ENCODE assay signal across 10 cellular contexts in genomic region chr4:105215609-105216313, GRCh38.
DNase-seq lines count a peak whose midpoint lies in the region; ATAC-seq lines count a peak whose summit lies in the region.
"Had no signal": no experiment of that assay in that cellular context is flagged by ENCODE, and none has a peak within 500 bp of the region (broad histone marks: within the 10 kb centered on the region; RNA-seq: fewer than 3 reads in every experiment).

No MANE protein-coding gene starts in this region.

- peak overlapping the region; percentile 38 for H3K27ac Mint-ChIP-seq in activated CD8-positive, alpha-beta memory T cell treated with anti-CD3 and anti-CD28 coated beads, Interleukin-2, amount 10 ng/mL, durations not matched to agents 7 days and 5 days
- H3K27ac Mint-ChIP-seq in activated naive CD8-positive, alpha-beta T cell: peak overlapping the region; percentile 52
- H3K27ac Mint-ChIP-seq in stimulated activated memory B cell treated with anti-CD40 and anti-IgM and Interleukin-4, amounts not matched to agents 10 μg/mL and 1 μg/mL and 100 μg/mL, for 72 hours: peak overlapping the region; percentile 22

- no peaks in the 10 kb centered on the region for H3K27me3 Mint-ChIP-seq in activated CD8-positive, alpha-beta memory T cell treated with anti-CD3 and anti-CD28 coated beads, Interleukin-2, amount 10 ng/mL, durations not matched to agents 7 days and 5 days
- no peaks in the 10 kb centered on the region for H3K27me3 Mint-ChIP-seq in activated naive CD8-positive, alpha-beta T cell
- no peaks in the 10 kb centered on the region for H3K27me3 Mint-ChIP-seq in stimulated activated memory B cell treated with anti-CD40 and anti-IgM and Interleukin-4, amounts not matched to agents 10 μg/mL and 1 μg/mL and 100 μg/mL, for 72 hours

- H3K4me3 Mint-ChIP-seq in activated CD8-positive, alpha-beta memory T cell treated with anti-CD3 and anti-CD28 coated beads, Interleukin-2, amount 10 ng/mL, durations not matched to agents 7 days and 5 days: no peak overlapping the region
- H3K4me3 Mint-ChIP-seq in activated naive CD8-positive, alpha-beta T cell: no peak overlapping the region
- H3K4me3 Mint-ChIP-seq in stimulated activated memory B cell treated with anti-CD40 and anti-IgM and Interleukin-4, amounts not matched to agents 10 μg/mL and 1 μg/mL and 100 μg/mL, for 72 hours: no peak overlapping the region

- ATAC-seq in activated CD8-positive, alpha-beta memory T cell treated with anti-CD3 and anti-CD28 coated beads, Interleukin-2, amount 10 ng/mL, durations not matched to agents 7 days and 5 days: peak; percentile 53
- ATAC-seq in HG02884 (IDR thresholded peaks at IDR 0.05; ENCODE audit: unreplicated experiment): peak; percentile 60
- ATAC-seq in stimulated activated memory B cell treated with anti-CD40 and anti-IgM and Interleukin-4, amounts not matched to agents 10 μg/mL and 1 μg/mL and 100 μg/mL, for 72 hours: no peak
- ATAC-seq: HCT116 had no signal

- CTCF ChIA-PET in activated CD8-positive, alpha-beta memory T cell treated with anti-CD3 and anti-CD28 coated beads, Interleukin-2, amount 10 ng/mL, durations not matched to agents 7 days and 5 days (lab: Charles Lee): no interaction called here

- H3K4me1 Mint-ChIP-seq in activated CD8-positive, alpha-beta memory T cell treated with anti-CD3 and anti-CD28 coated beads, Interleukin-2, amount 10 ng/mL, durations not matched to agents 7 days and 5 days: peaks cover 23% of the 10 kb centered on the region
- H3K4me1 Mint-ChIP-seq in activated naive CD8-positive, alpha-beta T cell (ENCODE audit: low read depth): peaks cover 24% of the 10 kb centered on the region
- peaks cover 45% of the 10 kb centered on the region for H3K4me1 Mint-ChIP-seq in stimulated activated memory B cell treated with anti-CD40 and anti-IgM and Interleukin-4, amounts not matched to agents 10 μg/mL and 1 μg/mL and 100 μg/mL, for 72 hours

- H3K9me3 Mint-ChIP-seq in activated CD8-positive, alpha-beta memory T cell treated with anti-CD3 and anti-CD28 coated beads, Interleukin-2, amount 10 ng/mL, durations not matched to agents 7 days and 5 days (ENCODE audit: low read depth): peaks cover 2% of the 10 kb centered on the region
- H3K9me3 Mint-ChIP-seq in activated naive CD8-positive, alpha-beta T cell (ENCODE audit: low read depth): no peaks in the 10 kb centered on the region
- no peaks in the 10 kb centered on the region for H3K9me3 Mint-ChIP-seq in stimulated activated memory B cell treated with anti-CD40 and anti-IgM and Interleukin-4, amounts not matched to agents 10 μg/mL and 1 μg/mL and 100 μg/mL, for 72 hours

- DNase-seq in activated CD8-positive, alpha-beta memory T cell treated with anti-CD3 and anti-CD28 coated beads, Interleukin-2, amount 10 ng/mL, durations not matched to agents 7 days and 5 days: no peak
- DNase-seq in activated CD8-positive, alpha-beta memory T cell treated with anti-CD3 and anti-CD28 coated beads for 24 hours: no peak
- DNase-seq in amygdala (lab: John Stamatoyannopoulos, UW) (no peak), EL (no peak), GM19240 (ENCODE audit: insufficient read length, low spot score) (no peak)
- DNase-seq: activated gamma-delta T cell treated with Interleukin-2 at 50 U/mL for 16 hours had no signal

- peaks cover 22% of the 10 kb centered on the region for H3K36me3 Mint-ChIP-seq in activated CD8-positive, alpha-beta memory T cell treated with anti-CD3 and anti-CD28 coated beads, Interleukin-2, amount 10 ng/mL, durations not matched to agents 7 days and 5 days
- H3K36me3 Mint-ChIP-seq in activated naive CD8-positive, alpha-beta T cell: peaks cover 28% of the 10 kb centered on the region
- peaks cover 45% of the 10 kb centered on the region for H3K36me3 Mint-ChIP-seq in stimulated activated memory B cell treated with anti-CD40 and anti-IgM and Interleukin-4, amounts not matched to agents 10 μg/mL and 1 μg/mL and 100 μg/mL, for 72 hours
